Comparison of ENCODE assay signal across 8 cellular contexts in the genomic region with DNA sequence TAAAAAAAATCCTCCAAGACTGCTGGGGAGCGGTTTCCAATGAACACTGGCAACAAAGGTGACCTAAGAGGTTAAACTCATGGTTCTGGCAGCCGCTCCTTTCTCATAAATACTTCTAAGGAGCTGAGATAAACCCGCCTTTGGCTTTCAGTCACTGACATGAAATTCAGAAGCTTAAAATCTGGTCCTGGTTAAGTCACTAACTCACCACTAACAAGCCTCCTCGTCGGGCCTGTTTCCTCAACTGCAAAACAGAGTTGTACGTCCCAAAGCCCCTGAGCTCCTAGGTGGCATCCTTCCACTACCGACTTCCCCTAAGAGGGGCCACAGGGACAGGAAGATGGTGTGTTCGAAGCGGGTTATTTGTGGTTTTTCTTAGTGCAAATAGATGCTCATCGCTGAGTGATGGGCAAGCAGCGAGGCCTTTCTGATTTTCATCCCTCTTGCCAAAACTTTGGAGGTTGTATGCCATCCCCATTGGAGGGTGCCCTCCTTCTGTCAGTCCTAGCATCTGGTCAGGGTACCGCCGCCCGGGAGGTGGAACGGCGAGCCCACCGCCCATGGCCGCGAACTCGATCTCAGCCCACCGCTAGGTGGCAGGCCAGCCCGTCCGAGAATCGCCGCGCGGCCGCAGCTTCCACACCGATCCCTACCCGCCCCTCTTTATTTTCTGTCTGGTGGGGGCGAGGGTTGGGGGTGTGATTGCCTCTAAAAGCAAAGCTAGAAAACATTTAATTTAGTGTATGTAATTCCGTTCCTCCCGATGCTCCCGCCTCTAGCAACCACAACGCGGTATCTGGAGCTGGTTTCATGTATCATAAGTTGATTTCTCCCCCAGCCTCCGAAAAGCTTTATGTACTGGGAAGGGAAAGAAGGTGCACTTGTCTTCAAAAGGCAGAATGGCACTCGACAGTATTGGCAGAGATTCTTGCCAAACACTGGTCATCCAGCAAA. TPM values are rescaled to one million over a fixed set of nuclear protein-coding genes. Genes with fewer than 3 reads are reported as not detected.
DNase-seq lines count a peak whose midpoint lies in the region; ATAC-seq lines count a peak whose summit lies in the region.

No MANE protein-coding gene starts in this region.

- H3K36me3 Mint-ChIP-seq in activated CD4-positive, alpha-beta T cell treated with anti-CD3 and anti-CD28 coated beads for 36 hours (ENCODE audit: low read depth) = peaks cover 25% of the 10 kb centered on the region

- peak; percentile 7 for ATAC-seq in activated CD4-positive, alpha-beta T cell treated with anti-CD3 and anti-CD28 coated beads for 36 hours
- ATAC-seq in HG03378 (IDR thresholded peaks at IDR 0.05; ENCODE audit: unreplicated experiment) = no peak

- peak overlapping the region; percentile 91 for H3K4me3 Mint-ChIP-seq in activated CD4-positive, alpha-beta T cell treated with anti-CD3 and anti-CD28 coated beads for 36 hours

- H3K9me3 Mint-ChIP-seq in activated CD4-positive, alpha-beta T cell treated with anti-CD3 and anti-CD28 coated beads for 36 hours (ENCODE audit: low read depth) = no peaks in the 10 kb centered on the region

- CTCF ChIA-PET in activated CD4-positive, alpha-beta T cell treated with anti-CD3 and anti-CD28 coated beads for 36 hours (lab: Charles Lee) = interaction anchor here (0.6 to 7.8 kb wide), 120 partner anchors 9 to 1493 kb away, joined by 3 to 169 read pairs (median 4); partner anchors contain the start of gene LPP

- H3K27ac Mint-ChIP-seq in activated CD4-positive, alpha-beta T cell treated with anti-CD3 and anti-CD28 coated beads for 36 hours = peak overlapping the region; percentile 99

- H3K4me1 Mint-ChIP-seq in activated CD4-positive, alpha-beta T cell treated with anti-CD3 and anti-CD28 coated beads for 36 hours = peaks cover 49% of the 10 kb centered on the region

- H3K27me3 ChIP-seq in layer of hippocampus (ENCODE audit: control insufficient read depth, insufficient read depth, low read length) = no peaks in the 10 kb centered on the region

- DNase-seq in NCI-H1694 treated with DMSO at 0.1 percent for 48 hours (lab: John Stamatoyannopoulos, UW) (peak; percentile 61), GM19240 (ENCODE audit: insufficient read length, low spot score) (no peak)
- peak; percentile 82 for DNase-seq in activated CD4-positive, alpha-beta T cell treated with anti-CD3 and anti-CD28 coated beads for 36 hours
- DNase-seq in stimulated activated CD4-positive, alpha-beta T cell treated with anti-CD3 and anti-CD28 coated beads, Interleukin-12 subunit alpha, Interleukin-12 subunit beta, amount 100 ng/mL, for 48 hours (ENCODE audit: low read depth in 2 of 3, low spot score in 1 of 3) = peak; percentile 52 to 65 (median 65)

- POLR2A ChIA-PET in activated CD4-positive, alpha-beta T cell treated with anti-CD3 and anti-CD28 coated beads for 36 hours (lab: Charles Lee) = interaction anchor here (0.5 to 4.2 kb wide), 29 partner anchors 17 to 1301 kb away, joined by 3 to 29 read pairs (median 5); no protein-coding TSS in a partner anchor

- peak overlapping the region; percentile 25; the same call in 1 of the 2 replicates for H3K4me3 ChIP-seq in GM08714 (ENCODE audit: low read length)

- peak overlapping the region; percentile 95 for H3K27ac ChIP-seq in cingulate gyrus (ENCODE audit: low read depth, low read length)
- peak overlapping the region; percentile 89 for H3K27ac ChIP-seq in layer of hippocampus (ENCODE audit: low read depth, low read length)

- H3K27me3 Mint-ChIP-seq in activated CD4-positive, alpha-beta T cell treated with anti-CD3 and anti-CD28 coated beads for 36 hours = no peaks in the 10 kb centered on the region

- intact Hi-C loops in activated CD4-positive, alpha-beta T cell treated with anti-CD3 and anti-CD28 coated beads for 36 hours (cut with DNase I, micrococcal nuclease) = loop anchor here (1.0 to 10.0 kb wide), 21 partner anchors 418 to 1496 kb away; no protein-coding TSS in a partner anchor

RNA-seq across cellular contexts. Expression of gene BCL6, which starts 4.5 kb away (rescaled TPM):
- 10 to 100 TPM; 42.9 to 52.8 TPM for total RNA-seq in activated CD4-positive, alpha-beta T cell treated with anti-CD3 and anti-CD28 coated beads for 36 hours

RNA-seq across cellular contexts. Expression of gene RTP2, which starts 38.4 kb away (rescaled TPM):
- not detected for total RNA-seq in activated CD4-positive, alpha-beta T cell treated with anti-CD3 and anti-CD28 coated beads for 36 hours
